33 cellular contexts compared by ENCODE assay signal in genomic region chr13:20241593-20241992, GRCh38. TPM values are rescaled to one million over a fixed set of nuclear protein-coding genes. Genes with fewer than 3 reads are reported as not detected.
"Had no signal": no experiment of that assay in that cellular context is flagged by ENCODE, and none has a peak within 500 bp of the region (broad histone marks: within the 10 kb centered on the region; RNA-seq: fewer than 3 reads in every experiment).

No MANE protein-coding gene starts in this region.

- H3K4me3 ChIP-seq: ascending aorta, cardiac muscle cell, K562, PC-9, SK-N-MC had no signal

- H3K27ac ChIP-seq: ascending aorta, cardiac muscle cell, PC-9, SK-N-MC had no signal

- H3K36me3 Mint-ChIP-seq: activated CD8-positive, alpha-beta memory T cell treated with anti-CD3 and anti-CD28 coated beads, Interleukin-2, amount 10 ng/mL, durations not matched to agents 7 days and 5 days; brain; T-cell had no signal

- H3K4me1 Mint-ChIP-seq: activated B cell treated with CpG ODN at 0.5 μM for 24 hours; activated CD4-positive, alpha-beta T cell treated with anti-CD3 and anti-CD28 coated beads, Interleukin-2, amount 10 ng/mL, durations not matched to agents 24 days and 14 days; activated CD8-positive, alpha-beta memory T cell treated with anti-CD3 and anti-CD28 coated beads, Interleukin-2, amount 10 ng/mL, durations not matched to agents 7 days and 5 days; activated naive CD8-positive, alpha-beta T cell treated with anti-CD3 and anti-CD28 coated beads, Interleukin-2, amount 50 U/mL, for 24 hours; brain had no signal

- H3K27me3 ChIP-seq: ascending aorta had no signal

- DNase-seq: activated B cell treated with CpG ODN at 0.5 μM for 24 hours; activated CD4-positive, alpha-beta T cell treated with anti-CD3 and anti-CD28 coated beads for 1 hour; activated CD4-positive, alpha-beta T cell treated with anti-CD3 and anti-CD28 coated beads, Interleukin-2, amount 10 ng/mL, durations not matched to agents 24 days and 14 days; activated CD4-positive, alpha-beta T cell treated with anti-CD3 and anti-CD28 coated beads, Interleukin-2, amount 50 U/mL, for 48 hours; activated CD8-positive, alpha-beta memory T cell treated with anti-CD3 and anti-CD28 coated beads, Interleukin-2, amount 10 ng/mL, durations not matched to agents 7 days and 5 days; activated effector memory CD4-positive, alpha-beta T cell treated with anti-CD3 and anti-CD28 coated beads, Interleukin-2, amount 50 U/mL, for 16 hours; activated naive CD4-positive, alpha-beta T cell treated with Interleukin-2 at 50 U/mL for 16 hours; activated naive CD8-positive, alpha-beta T cell treated with anti-CD3 and anti-CD28 coated beads, Interleukin-2, amount 50 U/mL, for 24 hours; activated T-cell treated with anti-CD3 and anti-CD28 coated beads, Interleukin-2, amount 50 U/mL, for 24 hours; amniotic stem cell; Karpas-422; MM.1S; NCI-H1105; NCI-H1436; NCI-H1694 treated with DMSO at 0.1 percent for 48 hours; NCI-H2081 treated with DMSO at 0.1 percent for 48 hours; NCI-H2171 treated with DMSO at 0.1 percent for 48 hours; NCI-H226; NCI-H526; NCI-H774; PC-9; T-cell; T-helper 2 cell; T1000 had no signal

- ATAC-seq: activated CD8-positive, alpha-beta memory T cell treated with anti-CD3 and anti-CD28 coated beads, Interleukin-2, amount 10 ng/mL, durations not matched to agents 7 days and 5 days; activated naive CD4-positive, alpha-beta T cell treated with anti-CD3 and anti-CD28 coated beads, Interleukin-2, amount 50 U/mL, for 72 hours; activated naive CD8-positive, alpha-beta T cell treated with anti-CD3 and anti-CD28 coated beads, Interleukin-2, amount 50 U/mL, for 24 hours; K562; T-cell had no signal

- FAIRE-seq: K562, TTC549 had no signal

- H3K4me3 Mint-ChIP-seq: activated B cell treated with CpG ODN at 0.5 μM for 24 hours; activated CD4-positive, alpha-beta T cell treated with anti-CD3 and anti-CD28 coated beads, Interleukin-2, amount 10 ng/mL, durations not matched to agents 24 days and 14 days; activated CD8-positive, alpha-beta memory T cell treated with anti-CD3 and anti-CD28 coated beads, Interleukin-2, amount 10 ng/mL, durations not matched to agents 7 days and 5 days; activated naive CD8-positive, alpha-beta T cell treated with anti-CD3 and anti-CD28 coated beads, Interleukin-2, amount 50 U/mL, for 24 hours; activated T-cell treated with anti-CD3 and anti-CD28 coated beads, Interleukin-2, amount 50 U/mL, for 24 hours; activated T-helper 1 cell treated with anti-CD3 and anti-CD28 coated beads, Interleukin-12 subunit alpha, Interleukin-12 subunit beta, Interleukin-2, Interleukin-4 antibody, amounts not matched to agents 30 ng/mL and 10 ng/mL and 1 ng/mL, durations not matched to agents 14 hours and 24 hours and 36 hours; brain; T-cell had no signal

- H3K9me3 Mint-ChIP-seq: activated B cell treated with CpG ODN at 0.5 μM for 24 hours; activated CD4-positive, alpha-beta T cell treated with anti-CD3 and anti-CD28 coated beads, Interleukin-2, amount 10 ng/mL, durations not matched to agents 24 days and 14 days; activated T-cell treated with anti-CD3 and anti-CD28 coated beads, Interleukin-2, amount 50 U/mL, for 24 hours; activated T-helper 1 cell treated with anti-CD3 and anti-CD28 coated beads, Interleukin-12 subunit alpha, Interleukin-12 subunit beta, Interleukin-2, Interleukin-4 antibody, amounts not matched to agents 30 ng/mL and 10 ng/mL and 1 ng/mL, durations not matched to agents 14 hours and 24 hours and 36 hours had no signal

- H3K36me3 ChIP-seq: ascending aorta, cardiac muscle cell had no signal

- H3K27ac Mint-ChIP-seq: activated B cell treated with CpG ODN at 0.5 μM for 24 hours; activated CD4-positive, alpha-beta T cell treated with anti-CD3 and anti-CD28 coated beads, Interleukin-2, amount 10 ng/mL, durations not matched to agents 24 days and 14 days; activated CD8-positive, alpha-beta memory T cell treated with anti-CD3 and anti-CD28 coated beads, Interleukin-2, amount 10 ng/mL, durations not matched to agents 7 days and 5 days; activated naive CD4-positive, alpha-beta T cell treated with anti-CD3 and anti-CD28 coated beads, Interleukin-2, amount 50 U/mL, for 72 hours; activated naive CD8-positive, alpha-beta T cell treated with anti-CD3 and anti-CD28 coated beads, Interleukin-2, amount 50 U/mL, for 24 hours; activated T-cell treated with anti-CD3 and anti-CD28 coated beads, Interleukin-2, amount 50 U/mL, for 24 hours; activated T-helper 1 cell treated with anti-CD3 and anti-CD28 coated beads, Interleukin-12 subunit alpha, Interleukin-12 subunit beta, Interleukin-2, Interleukin-4 antibody, amounts not matched to agents 30 ng/mL and 10 ng/mL and 1 ng/mL, durations not matched to agents 14 hours and 24 hours and 36 hours; brain; T-cell had no signal

- H3K4me1 ChIP-seq: ascending aorta had no signal

- H3K9me3 ChIP-seq: ascending aorta had no signal

RNA-seq across cellular contexts. Expression of gene GJB6, which starts 9.5 kb away (rescaled TPM):
- total RNA-seq: activated B cell treated with CpG ODN at 0.5 μM for 24 hours, ascending aorta, cardiac muscle cell, K562, NCI-H460, PC-9 had no signal
- polyA plus RNA-seq: cardiac muscle cell, K562 had no signal

RNA-seq across cellular contexts. Expression of gene GJB2, which starts 48.9 kb away (rescaled TPM):
- total RNA-seq: activated B cell treated with CpG ODN at 0.5 μM for 24 hours, K562 had no signal
- polyA plus RNA-seq: K562 had no signal
